26 cellular contexts compared by ENCODE assay signal in the genomic region with DNA sequence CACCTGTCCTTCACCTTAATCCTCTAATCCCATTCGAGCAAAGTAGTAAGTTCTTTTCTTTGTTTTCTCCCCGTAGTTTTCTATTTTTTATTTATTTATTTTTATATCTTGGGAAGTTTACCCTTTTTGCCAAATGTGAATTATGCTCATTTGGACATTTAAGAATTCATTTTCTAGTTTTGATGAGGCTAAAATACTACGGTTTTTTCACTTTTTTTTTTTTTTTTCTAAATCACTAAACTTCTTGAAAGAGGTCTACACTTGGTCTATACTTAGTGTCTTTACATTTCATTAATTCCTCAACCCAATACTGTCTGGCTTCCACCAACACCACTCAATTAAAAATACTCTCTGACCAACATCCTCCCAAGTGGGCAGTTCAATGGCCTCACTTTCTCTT.
"Had no signal": no experiment of that assay in that cellular context is flagged by ENCODE, and none has a peak within 500 bp of the region (broad histone marks: within the 10 kb centered on the region; RNA-seq: fewer than 3 reads in every experiment).

No MANE protein-coding gene starts in this region.

- H3K9me3 ChIP-seq: adrenal gland had no signal

- H3K27me3 ChIP-seq: adrenal gland had no signal

- H3K4me1 Mint-ChIP-seq: activated T-helper 17 cell treated with anti-CD3 and anti-CD28 coated beads, Interleukin-2, amount 50 U/mL, for 72 hours had no signal

- H3K36me3 Mint-ChIP-seq: activated naive CD8-positive, alpha-beta T cell had no signal

- H3K27ac ChIP-seq: adrenal gland, VCaP had no signal

- H3K27me3 Mint-ChIP-seq: activated CD4-positive, alpha-beta memory T cell treated with anti-CD3 and anti-CD28 coated beads, Interleukin-2, amount 10 ng/mL, durations not matched to agents 7 days and 5 days; activated CD4-positive, alpha-beta T cell treated with anti-CD3 and anti-CD28 coated beads, Interleukin-2, amount 10 ng/mL, durations not matched to agents 7 days and 5 days; activated T-helper 17 cell treated with anti-CD3 and anti-CD28 coated beads, Interleukin-2, amount 50 U/mL, for 72 hours had no signal

- H3K4me3 Mint-ChIP-seq: activated CD4-positive, alpha-beta memory T cell treated with anti-CD3 and anti-CD28 coated beads, Interleukin-2, amount 10 ng/mL, durations not matched to agents 7 days and 5 days; activated CD4-positive, alpha-beta T cell treated with anti-CD3 and anti-CD28 coated beads, Interleukin-2, amount 10 ng/mL, durations not matched to agents 7 days and 5 days; activated naive CD4-positive, alpha-beta T cell treated with anti-CD3 and anti-CD28 coated beads for 36 hours; activated naive CD8-positive, alpha-beta T cell; activated T-helper 17 cell treated with anti-CD3 and anti-CD28 coated beads, Interleukin-2, amount 50 U/mL, for 72 hours had no signal

- ATAC-seq: activated T-helper 17 cell treated with anti-CD3 and anti-CD28 coated beads, Interleukin-2, amount 50 U/mL, for 72 hours; Panc1; Right ventricle myocardium inferior had no signal

- DNase-seq: activated CD4-positive, alpha-beta memory T cell treated with anti-CD3 and anti-CD28 coated beads, Interleukin-2, amount 10 ng/mL, durations not matched to agents 7 days and 5 days; activated CD4-positive, alpha-beta T cell treated with anti-CD3 and anti-CD28 coated beads, Interleukin-2, amount 10 ng/mL, durations not matched to agents 7 days and 5 days; activated CD4-positive, CD25-positive, alpha-beta regulatory T cell; activated gamma-delta T cell; activated naive CD4-positive, alpha-beta T cell treated with anti-CD3 and anti-CD28 coated beads for 36 hours; activated T-cell treated with anti-CD3 and anti-CD28 coated beads for 4 hours; activated T-cell treated with anti-CD3 and anti-CD28 coated beads, Interleukin-2, amount 50 U/mL, for 48 hours; adrenal gland; anterior cingulate cortex; cerebellar nuclear complex; MM.1S; NCI-H1105; NCI-H1436 treated with DMSO at 0.1 percent for 48 hours; NCI-H187 treated with DMSO at 0.1 percent for 48 hours; NCI-H2081 treated with DMSO at 0.1 percent for 48 hours; NCI-H446 treated with DMSO at 0.1 percent for 48 hours; NCI-H524 treated with DMSO at 0.1 percent for 48 hours; NCI-H82; RPMI8226; T-helper 1 cell had no signal

- H3K4me3 ChIP-seq: adrenal gland, SK-N-MC had no signal

- H3K36me3 ChIP-seq: adrenal gland had no signal

- H3K9me3 Mint-ChIP-seq: activated CD4-positive, alpha-beta memory T cell treated with anti-CD3 and anti-CD28 coated beads, Interleukin-2, amount 10 ng/mL, durations not matched to agents 7 days and 5 days; activated CD4-positive, alpha-beta T cell treated with anti-CD3 and anti-CD28 coated beads, Interleukin-2, amount 10 ng/mL, durations not matched to agents 7 days and 5 days; activated naive CD4-positive, alpha-beta T cell treated with anti-CD3 and anti-CD28 coated beads for 36 hours; activated T-helper 17 cell treated with anti-CD3 and anti-CD28 coated beads, Interleukin-2, amount 50 U/mL, for 72 hours had no signal

- H3K27ac Mint-ChIP-seq: activated CD4-positive, alpha-beta memory T cell treated with anti-CD3 and anti-CD28 coated beads, Interleukin-2, amount 10 ng/mL, durations not matched to agents 7 days and 5 days; activated CD4-positive, alpha-beta T cell treated with anti-CD3 and anti-CD28 coated beads, Interleukin-2, amount 10 ng/mL, durations not matched to agents 7 days and 5 days; activated naive CD4-positive, alpha-beta T cell treated with anti-CD3 and anti-CD28 coated beads for 36 hours; activated naive CD8-positive, alpha-beta T cell; activated T-helper 17 cell treated with anti-CD3 and anti-CD28 coated beads, Interleukin-2, amount 50 U/mL, for 72 hours had no signal
